Comparison of ENCODE assay signal across 8 cellular contexts in genomic region chrX:64206556-64207162, GRCh38. TPM values are rescaled to one million over a fixed set of nuclear protein-coding genes. Genes with fewer than 3 reads are reported as not detected.
DNase-seq lines count a peak whose midpoint lies in the region; ATAC-seq and TF ChIP-seq lines count a peak whose summit lies in the region.

No MANE protein-coding gene starts in this region.

- no peaks in the 10 kb centered on the region for H3K27me3 Mint-ChIP-seq in effector memory CD8-positive, alpha-beta T cell
- no peaks in the 10 kb centered on the region for H3K27me3 Mint-ChIP-seq in nephron (ENCODE audit: low read depth)

- H3K4me3 Mint-ChIP-seq in effector memory CD8-positive, alpha-beta T cell, result peak overlapping the region; percentile 86 to 91
- H3K4me3 Mint-ChIP-seq in nephron, result peak overlapping the region; percentile 91 to 96 (median 96)

- H2AFZ ChIP-seq in MM.1S (ENCODE audit: low read length), result peak overlapping the region; percentile 65

- POLR2A ChIA-PET in BJ (lab: Charles Lee), result no interaction called here

- H3K4me2 ChIP-seq in MM.1S (ENCODE audit: low read depth, low read length), result peak overlapping the region; percentile 58

- H3K9me3 Mint-ChIP-seq in effector memory CD8-positive, alpha-beta T cell, result no peaks in the 10 kb centered on the region
- no peaks in the 10 kb centered on the region for H3K9me3 Mint-ChIP-seq in nephron

- H3K4me1 ChIP-seq in MM.1S (ENCODE audit: low read length), result 0 out of 2 replicates have a peak, but pooled peaks cover 8% of the 10 kb centered on the region

- H3K9me3 ChIP-seq in MM.1S (replicated peaks; ENCODE audit: insufficient read depth, low read length), result no peaks in the 10 kb centered on the region

- no peak for ATAC-seq in effector memory CD8-positive, alpha-beta T cell (replicated peaks)
- ATAC-seq in HG03095 (IDR thresholded peaks at IDR 0.05; ENCODE audit: unreplicated experiment), result no peak
- no peak for ATAC-seq in GM21786 (IDR thresholded peaks at IDR 0.05; ENCODE audit: unreplicated experiment)

- H3K27me3 ChIP-seq in BJ (ENCODE audit: control insufficient read depth, insufficient read depth, low read length) (no peaks in the 10 kb centered on the region), MM.1S (replicated peaks; ENCODE audit: insufficient read depth, low read length) (no peaks in the 10 kb centered on the region)

- H4K20me1 ChIP-seq in MM.1S (ENCODE audit: insufficient read depth, low read length), result no peaks in the 10 kb centered on the region

- DNase-seq in BJ (ENCODE audit: low read depth), result no peak
- peak; percentile 11 for DNase-seq in MM.1S
- no peak for DNase-seq in effector memory CD8-positive, alpha-beta T cell
- no peak for DNase-seq in SHP77 (lab: John Stamatoyannopoulos, UW)
- DNase-seq in epidermal melanocyte (ENCODE audit: insufficient read length, low spot score), result no peak

- peaks cover 5 to 8% of the 10 kb centered on the region in 2 donors for H3K4me1 Mint-ChIP-seq in effector memory CD8-positive, alpha-beta T cell (ENCODE audit: low read depth in 2 of 2)
- H3K4me1 Mint-ChIP-seq in nephron, result peaks cover 20% of the 10 kb centered on the region

- peaks cover 13% of the 10 kb centered on the region for H3K36me3 Mint-ChIP-seq in effector memory CD8-positive, alpha-beta T cell (ENCODE audit: insufficient read depth)
- no peaks in the 10 kb centered on the region for H3K36me3 Mint-ChIP-seq in nephron (ENCODE audit: low read depth)

- peak overlapping the region; percentile 90 to 94 for H3K27ac Mint-ChIP-seq in effector memory CD8-positive, alpha-beta T cell
- H3K27ac Mint-ChIP-seq in nephron, result peak overlapping the region; percentile 96 to 98 (median 96)

- peak overlapping the region; percentile 84 for H3K27ac ChIP-seq in MM.1S (ENCODE audit: low read length)

- no peaks in the 10 kb centered on the region for H3K36me3 ChIP-seq in BJ (ENCODE audit: control insufficient read depth, insufficient read depth, low read length)
- no peaks in the 10 kb centered on the region for H3K36me3 ChIP-seq in MM.1S (replicated peaks; ENCODE audit: insufficient read depth, low read length)

- TF ChIP-seq CTCF in BJ (IDR thresholded peaks at IDR 0.05; ENCODE audit: insufficient read depth, low read depth, low read length), result no peak
- no peak for TF ChIP-seq CTCF in MM.1S (IDR thresholded peaks at IDR 0.05; ENCODE audit: low read length)
- no peak for TF ChIP-seq CTCF in nephron (IDR thresholded peaks at IDR 0.05; ENCODE audit: unreplicated experiment in 3 of 3)

- peaks cover 10% of the 10 kb centered on the region for H3F3A ChIP-seq in MM.1S (ENCODE audit: insufficient read depth, low read length)

- H3K9ac ChIP-seq in MM.1S (ENCODE audit: low read length), result peak overlapping the region; percentile 75

- peak overlapping the region; percentile 62 for H3K4me3 ChIP-seq in BJ (ENCODE audit: low read depth, low read length)
- peak overlapping the region; percentile 79 for H3K4me3 ChIP-seq in MM.1S (ENCODE audit: low read length)

- H3K79me2 ChIP-seq in MM.1S (ENCODE audit: low read length), result peaks cover 16% of the 10 kb centered on the region

- H3K9me2 ChIP-seq in MM.1S (replicated peaks; ENCODE audit: insufficient read depth, low read length), result no peaks in the 10 kb centered on the region

- CTCF ChIA-PET in BJ (lab: Yijun Ruan, JAX), result interaction anchor here (1.1 to 1.4 kb wide), 2 partner anchors 9 to 113 kb away, joined by 3 read pairs; no protein-coding TSS in a partner anchor

RNA-seq across cellular contexts. Expression of gene AMER1, which starts 1.2 kb away (rescaled TPM):
- 1.2 and 1.3 TPM in 2 replicates for polyA plus RNA-seq in BJ (2011; rRNA removed)
- polyA minus RNA-seq in BJ (2011; rRNA and poly(A)+ RNA removed), result 2.9 and 3.3 TPM in 2 replicates

RNA-seq across cellular contexts. Expression of gene ASB12, which starts 23.7 kb away (rescaled TPM):
- 0.06 TPM in 1 of 2 replicates, not detected in the other for polyA plus RNA-seq in BJ (2011; rRNA removed)
- not detected in 2 replicates for polyA minus RNA-seq in BJ (2011; rRNA and poly(A)+ RNA removed)
